8 cellular contexts compared by ENCODE assay signal in the genomic region with DNA sequence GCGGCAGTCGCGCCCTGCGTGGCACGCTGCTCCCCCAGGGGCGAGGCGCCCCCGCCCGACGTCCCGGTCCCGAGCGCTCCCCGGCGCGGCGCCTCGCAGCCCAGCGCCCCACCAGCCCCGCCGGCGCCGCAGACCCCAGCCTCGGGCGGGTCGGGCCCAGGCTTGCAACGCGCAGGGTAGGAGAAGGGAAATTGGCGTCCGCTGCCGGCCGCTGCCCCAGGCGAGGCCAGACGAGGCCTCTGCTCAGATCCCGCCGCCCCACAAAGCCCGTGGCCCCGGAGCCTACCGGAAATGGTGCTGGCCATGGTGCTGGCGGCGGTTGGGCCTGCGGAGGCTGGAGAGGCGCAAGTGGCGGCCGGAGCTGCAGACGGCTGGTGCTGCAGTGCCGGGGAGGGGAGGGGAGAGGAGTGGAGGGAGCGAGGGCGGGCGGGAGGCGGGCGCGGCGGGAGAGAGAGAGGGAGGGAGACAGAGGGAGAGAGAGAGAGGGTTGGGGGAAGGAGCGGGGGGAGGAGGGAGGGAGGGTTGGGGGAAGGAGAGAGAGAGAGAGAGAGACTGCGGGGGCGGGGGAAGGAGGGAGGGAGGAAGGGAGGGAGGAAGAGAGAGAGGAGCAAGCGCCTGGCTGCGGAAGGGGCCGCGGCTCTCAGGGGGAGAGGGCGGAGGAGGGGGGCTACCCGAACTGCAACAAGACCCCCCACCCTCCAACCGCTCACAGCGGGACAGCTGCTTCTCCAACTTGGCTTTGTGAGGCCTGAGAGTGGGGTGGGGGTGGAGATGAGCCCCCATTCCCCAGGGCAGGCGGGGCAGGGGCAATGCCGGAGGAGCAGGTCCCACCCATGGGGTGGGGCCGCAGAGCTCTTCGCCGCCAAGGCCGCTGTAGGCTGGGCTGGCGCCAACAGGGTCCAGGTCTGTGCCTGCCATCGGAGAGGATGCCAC. TPM values are rescaled to one million over a fixed set of nuclear protein-coding genes. Genes with fewer than 3 reads are reported as not detected.
A peak's percentile ranks its signal among the peaks of the same experiment; 100 is the strongest.
DNase-seq lines count a peak whose midpoint lies in the region; ATAC-seq and TF ChIP-seq lines count a peak whose summit lies in the region.

STMN3 (minus strand) TSS at position 384 of the 933 bp plus-strand sequence; CDS start at position 305, 79 bp downstream.

- H3K27ac ChIP-seq in naive thymus-derived CD4-positive, alpha-beta T cell (ENCODE audit: low read depth, low read length) = peak within 1 kb of the TSS; percentile 60

- no peak for TF ChIP-seq CTCF in fibroblast of villous mesenchyme (IDR thresholded peaks at IDR 0.05; ENCODE audit: insufficient read depth, low read depth, low read length)

- DNase-seq in DMS 273 (lab: John Stamatoyannopoulos, UW; ENCODE audit: unreplicated experiment) (peak; percentile 89), MG63 (peak; percentile 97), SHP77 (lab: John Stamatoyannopoulos, UW) (peak; percentile 96 to 98), fibroblast of villous mesenchyme (ENCODE audit: low read depth) (peak; percentile 96)
- peak; percentile 71 for DNase-seq in activated naive CD4-positive, alpha-beta T cell treated with Interleukin-2 at 50 U/mL for 16 hours
- peak in 8 of 9 donors; percentile 47 to 83 (median 63) for DNase-seq in naive thymus-derived CD4-positive, alpha-beta T cell
- peak; percentile 56 to 66 for DNase-seq in stimulated activated naive CD8-positive, alpha-beta T cell treated with anti-CD3 and anti-CD28 coated beads, Interleukin-15, amount 100 ng/mL, for 72 hours

- H3K36me3 ChIP-seq in MG63 = 0 out of 2 replicates have a peak, but pooled peaks cover 2% of the 10 kb centered on the region
- peaks cover 0 to 12% (median 0%) of the 10 kb centered on the region in 3 experiments for H3K36me3 ChIP-seq in naive thymus-derived CD4-positive, alpha-beta T cell (ENCODE audit: control insufficient read depth in 2 of 3, insufficient read depth in 3 of 3, low read length in 3 of 3)

- H3K4me3 Mint-ChIP-seq in naive thymus-derived CD4-positive, alpha-beta T cell = peak within 1 kb of the TSS; percentile 80 to 96 (median 90)
- peak within 1 kb of the TSS; percentile 88 to 91 for H3K4me3 Mint-ChIP-seq in stimulated activated naive CD8-positive, alpha-beta T cell treated with anti-CD3 and anti-CD28 coated beads, Interleukin-15, amount 100 ng/mL, for 72 hours

- H3K4me3 ChIP-seq in MG63 (peak within 1 kb of the TSS; percentile 67), fibroblast of villous mesenchyme (ENCODE audit: low read depth, low read length) (peak within 1 kb of the TSS; percentile 66)
- H3K4me3 ChIP-seq in naive thymus-derived CD4-positive, alpha-beta T cell (ENCODE audit: low read length) = peak within 1 kb of the TSS; percentile 70

- H3K27me3 Mint-ChIP-seq in naive thymus-derived CD4-positive, alpha-beta T cell = peaks cover 0 to 18% (median 0%) of the 10 kb centered on the region in 5 donors
- H3K27me3 Mint-ChIP-seq in stimulated activated naive CD8-positive, alpha-beta T cell treated with anti-CD3 and anti-CD28 coated beads, Interleukin-15, amount 100 ng/mL, for 72 hours = no peaks in the 10 kb centered on the region

- H3K27me3 ChIP-seq in MG63 = no peaks in the 10 kb centered on the region
- H3K27me3 ChIP-seq in naive thymus-derived CD4-positive, alpha-beta T cell (ENCODE audit: control insufficient read depth in 2 of 2, insufficient read depth in 2 of 2, low read length in 2 of 2) = no peaks in the 10 kb centered on the region

- intact Hi-C loops in naive thymus-derived CD4-positive, alpha-beta T cell (cut with micrococcal nuclease) = loop anchor here in 1 of 2 donors (1.0 to 10.0 kb wide), 6 partner anchors 11 to 1269 kb away; partner anchors contain the start of genes GMEB2 and RPS21

- POLR2A ChIA-PET in naive thymus-derived CD4-positive, alpha-beta T cell (lab: Charles Lee) = interaction anchor here (0.7 to 1.3 kb wide), 6 partner anchors 11 to 115 kb away, joined by 3 to 6 read pairs (median 4); partner anchors contain the start of genes ARFRP1, GMEB2 and ZGPAT

- CTCF ChIA-PET in naive thymus-derived CD4-positive, alpha-beta T cell (lab: Charles Lee) = no interaction called here

- peaks cover 0 to 4% (median 0%) of the 10 kb centered on the region in 11 donors for H3K9me3 Mint-ChIP-seq in naive thymus-derived CD4-positive, alpha-beta T cell
- H3K9me3 Mint-ChIP-seq in stimulated activated naive CD8-positive, alpha-beta T cell treated with anti-CD3 and anti-CD28 coated beads, Interleukin-15, amount 100 ng/mL, for 72 hours = no peaks in the 10 kb centered on the region

- peaks cover 15 to 21% of the 10 kb centered on the region in 2 donors for H3K4me1 ChIP-seq in naive thymus-derived CD4-positive, alpha-beta T cell (ENCODE audit: control insufficient read depth in 2 of 2, insufficient read depth in 2 of 2, low read length in 2 of 2)

- no peaks in the 10 kb centered on the region for H3K9me3 ChIP-seq in MG63
- H3K9me3 ChIP-seq in naive thymus-derived CD4-positive, alpha-beta T cell (ENCODE audit: control insufficient read depth in 2 of 3, low read length in 3 of 3) = no peaks in the 10 kb centered on the region

- H3K4me1 Mint-ChIP-seq in naive thymus-derived CD4-positive, alpha-beta T cell = peaks cover 21 to 43% (median 31%) of the 10 kb centered on the region in 7 donors
- H3K4me1 Mint-ChIP-seq in stimulated activated naive CD8-positive, alpha-beta T cell treated with anti-CD3 and anti-CD28 coated beads, Interleukin-15, amount 100 ng/mL, for 72 hours = peaks cover 51% of the 10 kb centered on the region

- ATAC-seq in naive thymus-derived CD4-positive, alpha-beta T cell = peak; percentile 60
- peak; percentile 44 for ATAC-seq in stimulated activated naive CD8-positive, alpha-beta T cell treated with anti-CD3 and anti-CD28 coated beads, Interleukin-15, amount 100 ng/mL, for 72 hours
- no peak for ATAC-seq in GM19455 (IDR thresholded peaks at IDR 0.05; ENCODE audit: unreplicated experiment)

- peaks cover 0 to 2% (median 0%) of the 10 kb centered on the region in 5 donors for H3K36me3 Mint-ChIP-seq in naive thymus-derived CD4-positive, alpha-beta T cell

- peak within 1 kb of the TSS; percentile 40 to 94 (median 78) for H3K27ac Mint-ChIP-seq in naive thymus-derived CD4-positive, alpha-beta T cell
- H3K27ac Mint-ChIP-seq in stimulated activated naive CD8-positive, alpha-beta T cell treated with anti-CD3 and anti-CD28 coated beads, Interleukin-15, amount 100 ng/mL, for 72 hours = peak within 1 kb of the TSS; percentile 52 to 90

RNA-seq across cellular contexts. Expression of gene STMN3, which starts in this region (rescaled TPM):
- 71.2 and 98.0 TPM in 2 replicates for total RNA-seq in MG63 (2014; rRNA removed; shearing (Covaris generic); ENCODE audit: low replicate concordance)
- total RNA-seq in fibroblast of villous mesenchyme = 5.6 and 10.6 TPM in 2 replicates
- total RNA-seq in naive thymus-derived CD4-positive, alpha-beta T cell = 100 to 1,000 TPM in 2 of 5 experiments, 10 to 100 TPM in 3; 34.2 to 122 (median 70.3) TPM
- polyA plus RNA-seq in naive thymus-derived CD4-positive, alpha-beta T cell = 10 to 100 TPM; 33.5 to 37.0 TPM
